Comparison of ENCODE assay signal across 16 cellular contexts in the genomic region with DNA sequence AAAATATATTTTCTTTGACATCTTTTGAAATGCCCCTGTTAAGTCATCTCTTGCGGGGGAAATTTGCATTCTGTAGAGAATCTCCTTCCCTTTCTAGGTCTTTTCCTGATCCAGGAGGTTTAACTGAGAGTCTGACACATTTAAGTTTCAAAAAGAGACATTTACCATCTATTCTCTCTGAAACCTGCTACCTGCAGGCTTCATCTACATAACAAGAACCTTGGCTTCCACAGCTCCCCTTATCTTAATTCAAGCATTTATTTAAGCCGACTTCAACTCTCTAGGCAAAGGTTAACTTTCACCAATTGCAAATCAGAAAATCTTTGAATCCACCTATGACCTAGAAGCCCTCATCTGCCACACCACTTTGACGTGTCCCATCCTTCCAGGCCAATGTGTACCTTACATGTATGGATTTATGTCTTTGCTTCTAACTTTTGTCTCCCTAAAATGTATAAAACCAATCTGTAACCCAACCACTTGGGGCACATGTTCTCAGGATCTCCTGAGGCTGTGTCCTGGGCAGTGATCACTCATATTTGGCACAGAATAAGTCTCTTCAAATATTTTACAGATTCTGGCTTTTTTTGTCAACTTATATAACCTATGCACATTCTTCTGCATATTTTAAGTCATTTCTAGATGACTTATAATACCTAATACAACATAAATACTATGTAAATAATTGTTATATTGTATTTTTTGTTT.
"Had no signal": no experiment of that assay in that cellular context is flagged by ENCODE, and none has a peak within 500 bp of the region (broad histone marks: within the 10 kb centered on the region; RNA-seq: fewer than 3 reads in every experiment).

No MANE protein-coding gene starts in this region.

- DNase-seq: effector memory CD8-positive, alpha-beta T cell; esophagus squamous epithelium; foreskin fibroblast; glutamatergic neuron; kidney; left cardiac atrium; naive thymus-derived CD4-positive, alpha-beta T cell; nephron progenitor cell; posterior cingulate gyrus; stimulated activated CD4-positive, alpha-beta T cell treated with anti-CD3 and anti-CD28 coated beads, Interleukin-2, amount 100 ng/mL, for 24 hours; stimulated activated naive CD4-positive, alpha-beta T cell treated with Interleukin-2 at 50 U/mL for 16 hours; trophoblast cell had no signal

- H3K9me3 Mint-ChIP-seq: dendritic cell treated with granulocyte-macrophage colony-stimulating factor and Interleukin-4, amounts not matched to agents 40 ng/mL and 50 ng/mL, for 4 days; effector memory CD8-positive, alpha-beta T cell; nephron progenitor cell had no signal

- FAIRE-seq: kidney had no signal

- H3K27me3 Mint-ChIP-seq: dendritic cell treated with granulocyte-macrophage colony-stimulating factor and Interleukin-4, amounts not matched to agents 40 ng/mL and 50 ng/mL, for 4 days had no signal

- H3K4me3 ChIP-seq: esophagus squamous epithelium, gastroesophageal sphincter had no signal

- H3K27me3 ChIP-seq: esophagus squamous epithelium, gastroesophageal sphincter, neutrophil had no signal

- H3K4me1 Mint-ChIP-seq: naive thymus-derived CD4-positive, alpha-beta T cell; nephron progenitor cell had no signal

- H3K9me3 ChIP-seq: esophagus squamous epithelium, gastroesophageal sphincter, neutrophil had no signal

- H3K27ac ChIP-seq: esophagus squamous epithelium, gastroesophageal sphincter, neutrophil had no signal

- ATAC-seq: effector memory CD8-positive, alpha-beta T cell; gastroesophageal sphincter; left cardiac atrium; naive thymus-derived CD4-positive, alpha-beta T cell; sciatic nerve had no signal

- H3K36me3 ChIP-seq: esophagus squamous epithelium, gastroesophageal sphincter, neutrophil had no signal

- H3K4me3 Mint-ChIP-seq: dendritic cell treated with granulocyte-macrophage colony-stimulating factor and Interleukin-4, amounts not matched to agents 40 ng/mL and 50 ng/mL, for 4 days; effector memory CD8-positive, alpha-beta T cell; naive thymus-derived CD4-positive, alpha-beta T cell; nephron progenitor cell had no signal

- H3K4me1 ChIP-seq: esophagus squamous epithelium, gastroesophageal sphincter had no signal

- H3K27ac Mint-ChIP-seq: dendritic cell treated with granulocyte-macrophage colony-stimulating factor and Interleukin-4, amounts not matched to agents 40 ng/mL and 50 ng/mL, for 4 days; effector memory CD8-positive, alpha-beta T cell; naive thymus-derived CD4-positive, alpha-beta T cell; nephron progenitor cell had no signal
